17 cellular contexts compared by ENCODE assay signal in the genomic region with DNA sequence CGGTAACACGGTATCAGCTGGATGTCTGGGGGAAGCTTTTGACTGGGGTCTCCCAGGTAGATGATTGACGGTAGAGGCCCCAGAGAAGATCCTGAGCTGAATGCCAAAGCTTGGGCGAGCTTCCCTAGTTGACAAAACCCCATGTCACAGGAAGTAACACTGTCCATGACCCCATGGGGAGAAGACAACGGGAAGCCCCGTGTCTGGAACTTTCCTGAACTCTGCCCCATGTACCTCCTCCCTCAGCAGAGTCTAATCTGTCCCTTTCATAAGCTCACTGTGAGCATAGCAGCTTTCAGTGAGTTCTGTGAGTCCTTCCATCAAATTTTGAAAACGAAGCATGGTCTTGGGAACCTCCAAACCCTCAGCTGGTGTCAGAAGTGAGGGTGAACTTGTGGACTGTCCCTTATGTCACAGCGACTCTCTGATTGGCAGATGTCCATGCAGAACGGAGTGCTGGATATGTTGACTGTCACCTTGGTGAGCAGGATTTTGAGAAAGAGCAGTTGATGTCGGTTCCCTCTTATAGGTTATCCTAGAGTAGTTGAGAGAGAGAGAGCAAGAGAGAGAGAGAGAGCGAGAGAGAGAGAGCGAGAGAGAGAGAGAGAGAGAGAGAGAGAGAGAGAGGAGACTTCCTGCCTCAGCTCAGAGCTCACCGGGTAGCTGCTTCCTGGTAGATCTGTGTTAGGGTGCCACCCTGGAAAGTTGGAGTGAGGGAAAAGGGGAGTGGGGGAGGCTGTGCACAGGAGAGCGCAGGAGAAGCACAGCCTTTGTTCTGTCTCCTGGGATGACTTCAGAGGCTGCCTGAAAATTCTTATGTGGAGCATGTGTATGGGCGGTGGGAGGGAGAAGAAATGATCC. TPM values are rescaled to one million over a fixed set of nuclear protein-coding genes. Genes with fewer than 3 reads are reported as not detected.
DNase-seq lines count a peak whose midpoint lies in the region; ATAC-seq, FAIRE-seq and TF ChIP-seq lines count a peak whose summit lies in the region.
"Had no signal": no experiment of that assay in that cellular context is flagged by ENCODE, and none has a peak within 500 bp of the region (broad histone marks: within the 10 kb centered on the region; RNA-seq: fewer than 3 reads in every experiment).

No MANE protein-coding gene starts in this region.

- CTCF ChIA-PET in CD4-positive, alpha-beta T cell (lab: Charles Lee), result interaction anchor here (0.6 kb wide), 1 partner anchor 851 kb away, joined by 4 read pairs; no protein-coding TSS in a partner anchor

- H3K27ac ChIP-seq in BLaER1 treated with 17β-estradiol and CSF1 and Interleukin-3, amounts not matched to agents 10 nM and 100 nM, result peak overlapping the region in 8 of 11 experiments; percentile 51 to 76 (median 71); a peak in 17 of 22 replicates
- no peak overlapping the region for H3K27ac ChIP-seq in CD4-positive, alpha-beta T cell (ENCODE audit: low read depth, low read length)
- H3K27ac ChIP-seq in astrocyte (ENCODE audit: low read depth, low read length), result no peak overlapping the region
- no peak overlapping the region for H3K27ac ChIP-seq in right lobe of liver
- H3K27ac ChIP-seq: parathyroid adenoma had no signal

- FAIRE-seq in astrocyte (lab: Jason Lieb, UNC) (no peak), GM19239 (lab: Jason Lieb, UNC) (no peak)
- FAIRE-seq: frontal cortex had no signal

- intact Hi-C loops in CD4-positive, alpha-beta T cell (cut with DNase I, micrococcal nuclease), result no loop called here
- intact Hi-C loops in right lobe of liver (cut with DNase I), result no loop called here

- peak overlapping the region; percentile 10 for H2AFZ ChIP-seq in astrocyte (ENCODE audit: low read depth, low read length)
- H2AFZ ChIP-seq: parathyroid adenoma had no signal

- H3K4me3 ChIP-seq in BLaER1 treated with 17β-estradiol and CSF1 and Interleukin-3, amounts not matched to agents 10 nM and 100 nM, result no peak overlapping the region; a peak in 1 of 20 replicates
- H3K4me3 ChIP-seq in astrocyte (ENCODE audit: insufficient read depth, low read depth, low read length) (no peak overlapping the region), right lobe of liver (no peak overlapping the region)
- H3K4me3 ChIP-seq: lung had no signal

- TF ChIP-seq CTCF in CD4-positive, alpha-beta T cell (IDR thresholded peaks at IDR 0.05), result no peak
- TF ChIP-seq CTCF in astrocyte (IDR thresholded peaks at IDR 0.05; ENCODE audit: insufficient read depth, low read depth, low read length) (no peak), right lobe of liver (IDR thresholded peaks at IDR 0.05) (no peak)

- DNase-seq in CD4-positive, alpha-beta T cell, result peak in 2 of 10 experiments; percentile 10 to 26
- no peak for DNase-seq in astrocyte (ENCODE audit: low read depth)
- DNase-seq in right lobe of liver, result peak; percentile 11 to 48 (median 35)
- DNase-seq in OCI-M2 (lab: John Stamatoyannopoulos, UW; ENCODE audit: unreplicated experiment), result no peak
- no peak for DNase-seq in GM19239 (ENCODE audit: insufficient read length, low spot score)
- DNase-seq in NAMALWA (ENCODE audit: low spot score), result no peak
- DNase-seq: dermis blood vessel endothelial cell; H9; NCI-H2029; stimulated activated CD4-positive, alpha-beta T cell treated with anti-CD3 and anti-CD28 coated beads, Interleukin-2, amount 100 ng/mL, for 48 hours; T-helper 9 cell had no signal

- H3K9me3 Mint-ChIP-seq in CD4-positive, alpha-beta T cell, result no peaks in the 10 kb centered on the region
- peaks cover 2% of the 10 kb centered on the region for H3K9me3 Mint-ChIP-seq in astrocyte (ENCODE audit: unreplicated experiment)
- H3K9me3 Mint-ChIP-seq: H9, IgD-negative memory B cell had no signal

- peaks cover 21% of the 10 kb centered on the region for H3K4me1 Mint-ChIP-seq in CD4-positive, alpha-beta T cell (ENCODE audit: low read depth)
- no peaks in the 10 kb centered on the region for H3K4me1 Mint-ChIP-seq in astrocyte (ENCODE audit: low read depth, unreplicated experiment)

- no peaks in the 10 kb centered on the region for H3K36me3 Mint-ChIP-seq in CD4-positive, alpha-beta T cell (ENCODE audit: low read depth)
- H3K36me3 Mint-ChIP-seq in astrocyte (ENCODE audit: low read depth, unreplicated experiment), result no peaks in the 10 kb centered on the region

- no peaks in the 10 kb centered on the region for H4K20me1 ChIP-seq in BLaER1 treated with 17β-estradiol and CSF1 and Interleukin-3, amounts not matched to agents 10 nM and 100 nM
- no peaks in the 10 kb centered on the region for H4K20me1 ChIP-seq in astrocyte (ENCODE audit: insufficient read depth, low read length)

- peak overlapping the region in 6 of 11 experiments; percentile 34 to 59 (median 50); a peak in 6 of 22 replicates for H3K9ac ChIP-seq in BLaER1 treated with 17β-estradiol and CSF1 and Interleukin-3, amounts not matched to agents 10 nM and 100 nM
- no peak overlapping the region for H3K9ac ChIP-seq in astrocyte (ENCODE audit: low read length)
- H3K9ac ChIP-seq: parathyroid adenoma had no signal

- H3K27me3 Mint-ChIP-seq in CD4-positive, alpha-beta T cell, result no peaks in the 10 kb centered on the region
- peaks cover 41% of the 10 kb centered on the region for H3K27me3 Mint-ChIP-seq in astrocyte (ENCODE audit: low read depth, unreplicated experiment)

- TF ChIP-seq POLR2A in right lobe of liver (IDR thresholded peaks at IDR 0.05), result no peak

- H3K79me2 ChIP-seq in astrocyte (ENCODE audit: insufficient read depth, low read length), result no peaks in the 10 kb centered on the region
- H3K79me2 ChIP-seq: parathyroid adenoma had no signal

- H3K4me3 Mint-ChIP-seq in CD4-positive, alpha-beta T cell, result peak overlapping the region; percentile 16
- no peak overlapping the region for H3K4me3 Mint-ChIP-seq in astrocyte (ENCODE audit: unreplicated experiment)
- H3K4me3 Mint-ChIP-seq: H9 had no signal

- H3K4me2 ChIP-seq in BLaER1 treated with 17β-estradiol and CSF1 and Interleukin-3, amounts not matched to agents 10 nM and 100 nM, result peak overlapping the region; percentile 78 to 89 (median 83)
- peak overlapping the region; percentile 5 for H3K4me2 ChIP-seq in astrocyte (ENCODE audit: low read length)

- no peaks in the 10 kb centered on the region for H3K9me3 ChIP-seq in BLaER1 treated with 17β-estradiol and CSF1 and Interleukin-3, amounts not matched to agents 10 nM and 100 nM (replicated peaks in 1 of 11)
- no peaks in the 10 kb centered on the region for H3K9me3 ChIP-seq in CD4-positive, alpha-beta T cell (ENCODE audit: control insufficient read depth, low read length)
- no peaks in the 10 kb centered on the region for H3K9me3 ChIP-seq in astrocyte (ENCODE audit: insufficient read depth, low read depth, low read length)
- no peaks in the 10 kb centered on the region for H3K9me3 ChIP-seq in right lobe of liver

- ATAC-seq in CD4-positive, alpha-beta T cell (ENCODE audit: poor library complexity), result peak; percentile 32
- ATAC-seq in right lobe of liver, result peak; percentile 12 to 73 (median 56)
- no peak for ATAC-seq in GM18909 (IDR thresholded peaks at IDR 0.05; ENCODE audit: poor library complexity, unreplicated experiment)

- peak overlapping the region; percentile 14 for H3K27ac Mint-ChIP-seq in CD4-positive, alpha-beta T cell
- H3K27ac Mint-ChIP-seq in astrocyte (ENCODE audit: unreplicated experiment), result no peak overlapping the region
- H3K27ac Mint-ChIP-seq: H9, IgD-negative memory B cell had no signal

- POLR2A ChIA-PET in CD4-positive, alpha-beta T cell (lab: Charles Lee), result no interaction called here

- H3K4me1 ChIP-seq in BLaER1 treated with 17β-estradiol and CSF1 and Interleukin-3, amounts not matched to agents 10 nM and 100 nM, result peaks cover 47 to 61% (median 57%) of the 10 kb centered on the region in 10 experiments
- peaks cover 3% of the 10 kb centered on the region for H3K4me1 ChIP-seq in astrocyte (ENCODE audit: insufficient read depth, low read length)
- H3K4me1 ChIP-seq in right lobe of liver, result peaks cover 0 to 23% (median 4%) of the 10 kb centered on the region in 4 donors
- H3K4me1 ChIP-seq: parathyroid adenoma had no signal

- no peaks in the 10 kb centered on the region for H3K27me3 ChIP-seq in BLaER1 treated with 17β-estradiol and CSF1 and Interleukin-3, amounts not matched to agents 10 nM and 100 nM
- no peaks in the 10 kb centered on the region for H3K27me3 ChIP-seq in CD4-positive, alpha-beta T cell (ENCODE audit: control insufficient read depth, insufficient read depth, low read length)
- H3K27me3 ChIP-seq in astrocyte (ENCODE audit: insufficient read depth, low read length) (peaks cover 26% of the 10 kb centered on the region), right lobe of liver (no peaks in the 10 kb centered on the region)

- H3K36me3 ChIP-seq in BLaER1 treated with 17β-estradiol and CSF1 and Interleukin-3, amounts not matched to agents 10 nM and 100 nM, result no peaks in the 10 kb centered on the region
- H3K36me3 ChIP-seq in astrocyte (ENCODE audit: insufficient read depth, low read length), result no peaks in the 10 kb centered on the region
- no peaks in the 10 kb centered on the region for H3K36me3 ChIP-seq in right lobe of liver

- 20% methylated on average over 10 of the region's 15 CpGs for WGBS in right lobe of liver (ENCODE audit: insufficient coverage, low coverage, low lambda C conversion rate, missing lambda C conversion rate)

RNA-seq across cellular contexts. Expression of gene BEGAIN, which starts 29.9 kb away (rescaled TPM):
- 1 to 10 TPM; 1.5 to 2.0 TPM for total RNA-seq in CD4-positive, alpha-beta T cell
- total RNA-seq in astrocyte (0.54 and 0.89 TPM in 2 replicates), right lobe of liver (under 1 TPM; 0.12 to 0.61 (median 0.34) TPM)

Comparison
In these comparisons a context has a peak if more than half of its experiments do, and no peak if none do; other contexts are left out.
1. H3K27ac ChIP-seq: peak in BLaER1 treated with 17β-estradiol and CSF1 and Interleukin-3, amounts not matched to agents 10 nM and 100 nM (8 of 11); none in CD4-positive, alpha-beta T cell (single experiment), astrocyte (single experiment) and right lobe of liver (0 of 3).
2. DNase-seq: peak in right lobe of liver (3 of 3); none in astrocyte (single experiment), OCI-M2 (single experiment), GM19239 (single experiment) and NAMALWA (single experiment).